ENCODE assay signal across 2 cellular contexts in the genomic region with DNA sequence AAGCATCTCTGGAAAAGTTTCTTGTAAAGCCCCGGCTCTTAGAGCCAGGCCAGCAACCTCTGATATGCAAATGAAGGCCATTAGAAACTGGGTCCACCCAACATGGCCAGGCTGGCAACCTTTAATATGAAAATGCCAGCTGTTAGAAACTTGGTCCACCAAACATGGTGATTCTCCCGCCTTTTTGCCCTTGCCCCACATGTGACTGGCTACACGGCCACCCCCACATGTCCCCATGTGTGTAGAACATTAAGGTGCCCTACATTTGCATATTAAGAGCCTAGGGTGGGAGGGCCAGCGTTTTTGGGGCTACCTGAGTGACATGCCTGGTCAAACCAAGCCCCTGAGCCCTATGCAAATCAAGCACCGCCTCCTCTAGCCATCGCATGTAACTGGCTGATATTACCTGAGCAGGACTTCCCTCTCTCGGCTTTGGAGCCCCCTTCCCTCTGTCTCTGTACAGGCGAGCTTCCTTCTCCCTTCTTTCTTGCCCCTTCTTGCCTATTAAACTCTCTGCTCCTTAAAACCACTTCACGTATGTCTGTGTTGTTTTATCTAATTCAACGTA.
TF ChIP-seq lines count a peak whose summit lies in the region.

No MANE protein-coding gene starts in this region.

TF ChIP-seq in GM23338, 12 proteins besides CTCF, POLR2A, EP300 and RAD21 (continues in another document):
- TF ChIP-seq ZNF331 (CRISPR knock-in tag; IDR thresholded peaks at IDR 0.05; ENCODE audit: low read depth): no peak
- no peak for TF ChIP-seq JUNB (IDR thresholded peaks at IDR 0.05; ENCODE audit: unreplicated experiment)
- no peak for TF ChIP-seq POLR2AphosphoS5 (IDR thresholded peaks at IDR 0.05; ENCODE audit: low read depth)
- no peak for TF ChIP-seq NANOG (IDR thresholded peaks at IDR 0.05; ENCODE audit: borderline replicate concordance)
- TF ChIP-seq, protein P1, sequence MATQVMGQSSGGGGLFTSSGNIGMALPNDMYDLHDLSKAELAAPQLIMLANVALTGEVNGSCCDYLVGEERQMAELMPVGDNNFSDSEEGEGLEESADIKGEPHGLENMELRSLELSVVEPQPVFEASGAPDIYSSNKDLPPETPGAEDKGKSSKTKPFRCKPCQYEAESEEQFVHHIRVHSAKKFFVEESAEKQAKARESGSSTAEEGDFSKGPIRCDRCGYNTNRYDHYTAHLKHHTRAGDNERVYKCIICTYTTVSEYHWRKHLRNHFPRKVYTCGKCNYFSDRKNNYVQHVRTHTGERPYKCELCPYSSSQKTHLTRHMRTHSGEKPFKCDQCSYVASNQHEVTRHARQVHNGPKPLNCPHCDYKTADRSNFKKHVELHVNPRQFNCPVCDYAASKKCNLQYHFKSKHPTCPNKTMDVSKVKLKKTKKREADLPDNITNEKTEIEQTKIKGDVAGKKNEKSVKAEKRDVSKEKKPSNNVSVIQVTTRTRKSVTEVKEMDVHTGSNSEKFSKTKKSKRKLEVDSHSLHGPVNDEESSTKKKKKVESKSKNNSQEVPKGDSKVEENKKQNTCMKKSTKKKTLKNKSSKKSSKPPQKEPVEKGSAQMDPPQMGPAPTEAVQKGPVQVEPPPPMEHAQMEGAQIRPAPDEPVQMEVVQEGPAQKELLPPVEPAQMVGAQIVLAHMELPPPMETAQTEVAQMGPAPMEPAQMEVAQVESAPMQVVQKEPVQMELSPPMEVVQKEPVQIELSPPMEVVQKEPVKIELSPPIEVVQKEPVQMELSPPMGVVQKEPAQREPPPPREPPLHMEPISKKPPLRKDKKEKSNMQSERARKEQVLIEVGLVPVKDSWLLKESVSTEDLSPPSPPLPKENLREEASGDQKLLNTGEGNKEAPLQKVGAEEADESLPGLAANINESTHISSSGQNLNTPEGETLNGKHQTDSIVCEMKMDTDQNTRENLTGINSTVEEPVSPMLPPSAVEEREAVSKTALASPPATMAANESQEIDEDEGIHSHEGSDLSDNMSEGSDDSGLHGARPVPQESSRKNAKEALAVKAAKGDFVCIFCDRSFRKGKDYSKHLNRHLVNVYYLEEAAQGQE (IDR thresholded peaks at IDR 0.05; ENCODE audit: unreplicated experiment): no peak
- no peak for TF ChIP-seq CREB1 (CRISPR knock-in tag; IDR thresholded peaks at IDR 0.05; ENCODE audit: low read depth)
- no peak for TF ChIP-seq ZNF114 (CRISPR knock-in tag; IDR thresholded peaks at IDR 0.05)
- TF ChIP-seq, protein P2, sequence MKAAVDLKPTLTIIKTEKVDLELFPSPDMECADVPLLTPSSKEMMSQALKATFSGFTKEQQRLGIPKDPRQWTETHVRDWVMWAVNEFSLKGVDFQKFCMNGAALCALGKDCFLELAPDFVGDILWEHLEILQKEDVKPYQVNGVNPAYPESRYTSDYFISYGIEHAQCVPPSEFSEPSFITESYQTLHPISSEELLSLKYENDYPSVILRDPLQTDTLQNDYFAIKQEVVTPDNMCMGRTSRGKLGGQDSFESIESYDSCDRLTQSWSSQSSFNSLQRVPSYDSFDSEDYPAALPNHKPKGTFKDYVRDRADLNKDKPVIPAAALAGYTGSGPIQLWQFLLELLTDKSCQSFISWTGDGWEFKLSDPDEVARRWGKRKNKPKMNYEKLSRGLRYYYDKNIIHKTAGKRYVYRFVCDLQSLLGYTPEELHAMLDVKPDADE (IDR thresholded peaks at IDR 0.05): no peak
- no peak for TF ChIP-seq EZH2phosphoT487 (IDR thresholded peaks at IDR 0.05; ENCODE audit: unreplicated experiment)
- no peak for TF ChIP-seq EZH2 (IDR thresholded peaks at IDR 0.05; ENCODE audit: low read depth, unreplicated experiment)
- TF ChIP-seq STAT1 (IDR thresholded peaks at IDR 0.05; ENCODE audit: unreplicated experiment): no peak

TF ChIP-seq in H1, 55 proteins besides CTCF, POLR2A, EP300 and RAD21:
- TF ChIP-seq, protein P3, sequence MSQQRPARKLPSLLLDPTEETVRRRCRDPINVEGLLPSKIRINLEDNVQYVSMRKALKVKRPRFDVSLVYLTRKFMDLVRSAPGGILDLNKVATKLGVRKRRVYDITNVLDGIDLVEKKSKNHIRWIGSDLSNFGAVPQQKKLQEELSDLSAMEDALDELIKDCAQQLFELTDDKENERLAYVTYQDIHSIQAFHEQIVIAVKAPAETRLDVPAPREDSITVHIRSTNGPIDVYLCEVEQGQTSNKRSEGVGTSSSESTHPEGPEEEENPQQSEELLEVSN (IDR thresholded peaks at IDR 0.05): peak; percentile 94
- no peak for TF ChIP-seq ZNF274 (IDR thresholded peaks at IDR 0.05; ENCODE audit: borderline replicate concordance, extremely low read depth, low read length)
- TF ChIP-seq, protein P4, sequence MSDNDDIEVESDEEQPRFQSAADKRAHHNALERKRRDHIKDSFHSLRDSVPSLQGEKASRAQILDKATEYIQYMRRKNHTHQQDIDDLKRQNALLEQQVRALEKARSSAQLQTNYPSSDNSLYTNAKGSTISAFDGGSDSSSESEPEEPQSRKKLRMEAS (IDR thresholded peaks at IDR 0.05): peak; percentile 80
